In the genomic region with DNA sequence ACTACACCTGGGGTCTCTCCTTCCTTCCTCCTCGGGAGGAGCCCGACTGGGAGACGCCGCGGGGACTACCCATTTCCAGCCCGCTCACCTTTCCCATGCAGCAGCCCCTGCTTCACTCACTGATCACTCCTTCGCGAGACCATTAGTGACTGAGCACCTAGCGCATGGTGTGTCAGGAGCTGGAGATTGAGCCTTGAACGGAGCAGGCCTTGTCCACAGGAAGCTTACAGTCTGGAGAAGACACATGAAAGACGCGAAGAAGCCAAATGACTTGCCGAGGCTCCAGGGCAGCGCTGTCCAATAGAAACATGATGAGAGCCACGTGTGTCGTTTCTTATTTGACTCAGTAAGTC, we compare ENCODE assay signal across 8 cellular contexts. TPM values are rescaled to one million over a fixed set of nuclear protein-coding genes. Genes with fewer than 3 reads are reported as not detected.
DNase-seq lines count a peak whose midpoint lies in the region; ATAC-seq and TF ChIP-seq lines count a peak whose summit lies in the region.

No MANE protein-coding gene starts in this region.

- no peaks in the 10 kb centered on the region for H3K9me3 Mint-ChIP-seq in effector memory CD8-positive, alpha-beta T cell
- H3K9me3 Mint-ChIP-seq in neural crest cell = no peaks in the 10 kb centered on the region

- H3K9me3 ChIP-seq in HUES6 (ENCODE audit: control insufficient read depth, insufficient read depth, low read depth, low read length) = no peaks in the 10 kb centered on the region

- H3K4me1 Mint-ChIP-seq in effector memory CD8-positive, alpha-beta T cell (ENCODE audit: low read depth in 2 of 2) = peaks cover 9 to 15% of the 10 kb centered on the region in 2 donors
- H3K4me1 Mint-ChIP-seq in neural crest cell = peaks cover 8% of the 10 kb centered on the region

- H3K36me3 Mint-ChIP-seq in effector memory CD8-positive, alpha-beta T cell (ENCODE audit: insufficient read depth) = no peaks in the 10 kb centered on the region
- H3K36me3 Mint-ChIP-seq in neural crest cell (ENCODE audit: low read depth) = peaks cover 2% of the 10 kb centered on the region

- TF ChIP-seq CTCF in AG04449 (IDR thresholded peaks at IDR 0.05; ENCODE audit: insufficient read depth, low read length, missing control alignments) (no peak), neural crest cell (conservative IDR thresholded peaks at IDR 0.05) (no peak)

- H3K27me3 Mint-ChIP-seq in effector memory CD8-positive, alpha-beta T cell = peaks cover 5 to 25% of the 10 kb centered on the region in 2 donors
- H3K27me3 Mint-ChIP-seq in neural crest cell (ENCODE audit: low read depth) = peaks cover 16% of the 10 kb centered on the region

- peak overlapping the region; percentile 80 to 85 for H3K4me3 Mint-ChIP-seq in effector memory CD8-positive, alpha-beta T cell
- H3K4me3 Mint-ChIP-seq in neural crest cell = peak overlapping the region; percentile 90

- H3K27ac ChIP-seq in HUES6 (ENCODE audit: low read depth, low read length) = no peak overlapping the region

- H3K4me3 ChIP-seq in AG04449 (ENCODE audit: low read depth, low read length) (peak overlapping the region; percentile 55), HUES6 (ENCODE audit: low read depth, low read length) (peak overlapping the region; percentile 87)

- CTCF ChIA-PET in AG04449 (lab: Yijun Ruan, JAX) = no interaction called here

- no peaks in the 10 kb centered on the region for H3K36me3 ChIP-seq in HUES6 (ENCODE audit: control insufficient read depth, insufficient read depth, low read length)

- H3K4me1 ChIP-seq in HUES6 (ENCODE audit: control insufficient read depth, insufficient read depth, low read length) = peaks cover 6% of the 10 kb centered on the region; the same call in 1 of the 2 replicates

- peak overlapping the region; percentile 49 to 75 for H3K27ac Mint-ChIP-seq in effector memory CD8-positive, alpha-beta T cell
- no peak overlapping the region for H3K27ac Mint-ChIP-seq in neural crest cell (ENCODE audit: unreplicated experiment)

- no peak overlapping the region for H3K9ac ChIP-seq in HUES6 (ENCODE audit: low read length)

- POLR2A ChIA-PET in AG04449 (lab: Yijun Ruan, JAX) = no interaction called here

- DNase-seq in AG04449 (ENCODE audit: low read depth, low spot score) = no peak
- DNase-seq in effector memory CD8-positive, alpha-beta T cell = no peak
- DNase-seq in neural crest cell (ENCODE audit: low read depth, low spot score) = no peak
- DNase-seq in dermis blood vessel endothelial cell = no peak
- DNase-seq in dedifferentiated amniotic fluid mesenchymal stem cell (ENCODE audit: extremely low spot score) = no peak

- peaks cover 27% of the 10 kb centered on the region for H3K27me3 ChIP-seq in HUES6 (ENCODE audit: control insufficient read depth, insufficient read depth, low read length)

- ATAC-seq in effector memory CD8-positive, alpha-beta T cell (replicated peaks) = no peak
- ATAC-seq in GM21526 (IDR thresholded peaks at IDR 0.05; ENCODE audit: low FRiP score, unreplicated experiment) (no peak), GM19455 (IDR thresholded peaks at IDR 0.05; ENCODE audit: unreplicated experiment) (no peak)

RNA-seq across cellular contexts. Expression of a gene that starts 0.3 kb away (rescaled TPM):
- 0.68 and 0.84 TPM in 2 replicates for total RNA-seq in neural crest cell
- not detected in 2 replicates for total RNA-seq in dermis blood vessel endothelial cell

RNA-seq across cellular contexts. Expression of a gene that starts 17.6 kb away (rescaled TPM):
- 12.2 and 12.9 TPM in 2 replicates for total RNA-seq in neural crest cell
- 13.7 and 14.3 TPM in 2 replicates for total RNA-seq in dermis blood vessel endothelial cell

RNA-seq across cellular contexts. Expression of a gene that starts 17.7 kb away (rescaled TPM):
- total RNA-seq in neural crest cell = 43.3 and 50.8 TPM in 2 replicates
- 25.9 and 30.7 TPM in 2 replicates for total RNA-seq in dermis blood vessel endothelial cell
